In the genomic region with DNA sequence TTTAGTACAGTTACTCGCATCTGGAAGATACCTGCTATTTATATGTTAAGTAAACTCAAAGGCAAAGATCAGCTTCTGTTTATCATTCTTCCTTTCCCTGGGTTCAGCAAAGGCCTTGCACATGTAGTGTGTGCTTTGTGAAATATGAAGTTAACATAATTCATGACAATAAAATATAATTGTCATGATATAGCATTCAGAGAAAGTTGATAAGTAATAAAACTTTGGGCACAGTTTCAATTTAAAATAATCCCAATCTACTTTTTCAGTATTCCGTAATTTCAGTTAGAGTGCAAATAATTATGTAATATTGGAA, we compare ENCODE assay signal across 13 cellular contexts.
"Had no signal": no experiment of that assay in that cellular context is flagged by ENCODE, and none has a peak within 500 bp of the region (broad histone marks: within the 10 kb centered on the region; RNA-seq: fewer than 3 reads in every experiment).

No MANE protein-coding gene starts in this region.

- H3K27ac Mint-ChIP-seq: immature natural killer cell, nephron progenitor cell had no signal

- H3K27me3 ChIP-seq: cardiac muscle cell, foreskin keratinocyte, thyroid gland had no signal

- H3K9me3 Mint-ChIP-seq: activated T-cell treated with anti-CD3 and anti-CD28 coated beads, Interleukin-2, amount 50 U/mL, for 4 hours; immature natural killer cell; nephron progenitor cell had no signal

- FAIRE-seq: endothelial cell of umbilical vein had no signal

- H3K36me3 ChIP-seq: cardiac muscle cell, thyroid gland had no signal

- H3K27ac ChIP-seq: cardiac muscle cell, coronary artery, foreskin keratinocyte, thyroid gland had no signal

- H3K36me3 Mint-ChIP-seq: immature natural killer cell had no signal

- H3K4me3 Mint-ChIP-seq: activated T-cell treated with anti-CD3 and anti-CD28 coated beads, Interleukin-2, amount 50 U/mL, for 4 hours; immature natural killer cell; nephron progenitor cell had no signal

- ATAC-seq: activated CD4-positive, CD25-positive, alpha-beta regulatory T cell treated with anti-CD3 and anti-CD28 coated beads, Interleukin-2, amount 50 U/mL, for 24 hours; activated T-cell treated with anti-CD3 and anti-CD28 coated beads, Interleukin-2, amount 50 U/mL, for 4 hours; foreskin keratinocyte had no signal

- DNase-seq: activated CD4-positive, alpha-beta T cell treated with anti-CD3 and anti-CD28 coated beads, Interleukin-2, amount 50 U/mL, for 4 hours; activated gamma-delta T cell; activated T-cell treated with anti-CD3 and anti-CD28 coated beads, Interleukin-2, amount 50 U/mL, for 4 hours; effector CD4-positive, alpha-beta T cell; foreskin keratinocyte; immature natural killer cell; nephron progenitor cell; stimulated activated CD4-positive, alpha-beta T cell treated with anti-CD3 and anti-CD28 coated beads, Interleukin-4, amount 100 ng/mL, for 1 hour; thyroid gland had no signal

- H3K9me3 ChIP-seq: thyroid gland had no signal

- H3K4me3 ChIP-seq: cardiac muscle cell, coronary artery, thyroid gland had no signal
